Comparison of ENCODE assay signal across 20 cellular contexts in the genomic region with DNA sequence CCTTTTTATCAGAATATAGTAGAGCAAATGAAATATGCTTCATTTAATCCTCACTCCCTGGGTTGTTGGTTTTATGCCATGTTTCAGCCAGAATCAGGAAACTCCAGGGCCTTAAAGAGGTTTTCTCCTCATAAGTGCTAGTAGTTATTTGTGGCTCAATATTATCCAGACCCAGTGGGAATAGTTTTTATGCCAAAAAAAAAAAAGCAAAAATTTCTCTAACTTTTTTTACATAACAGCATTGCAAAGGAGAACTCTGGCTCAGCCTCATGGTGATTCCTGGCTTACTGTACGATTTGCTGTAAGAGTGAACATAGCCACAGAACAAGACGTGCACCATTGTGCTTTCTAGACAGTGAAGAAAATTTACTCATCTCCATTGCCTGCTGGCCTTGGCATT.
"Had no signal": no experiment of that assay in that cellular context is flagged by ENCODE, and none has a peak within 500 bp of the region (broad histone marks: within the 10 kb centered on the region; RNA-seq: fewer than 3 reads in every experiment).

No MANE protein-coding gene starts in this region.

- H3K27ac Mint-ChIP-seq: activated B cell treated with CpG ODN at 0.5 μM for 24 hours; activated CD4-positive, alpha-beta T cell treated with anti-CD3 and anti-CD28 coated beads for 36 hours; activated naive CD4-positive, alpha-beta T cell treated with anti-CD3 and anti-CD28 coated beads, Interleukin-2, amount 50 U/mL, for 72 hours; activated T-cell treated with anti-CD3 and anti-CD28 coated beads, Interleukin-2, amount 50 U/mL, for 24 hours; activated T-helper 17 cell treated with anti-CD3 and anti-CD28 coated beads, Interleukin-2, amount 50 U/mL, for 72 hours; dendritic cell treated with granulocyte-macrophage colony-stimulating factor and Interleukin-4, amounts not matched to agents 40 ng/mL and 50 ng/mL, for 4 days; neural progenitor cell; stimulated activated naive B cell treated with anti-CD40 and anti-IgM and Interleukin-4, amounts not matched to agents 10 μg/mL and 1 μg/mL and 100 μg/mL, for 72 hours; T-helper 1 cell treated with Interleukin-12 subunit alpha and Interleukin-12 subunit beta and Interleukin-4 antibody, amounts not matched to agents 30 μg/mL and 1 μg/mL, for 36 hours had no signal

- H3K4me1 ChIP-seq: foreskin keratinocyte, neural progenitor cell, thyroid gland, upper lobe of right lung had no signal

- ATAC-seq: activated CD4-positive, alpha-beta T cell treated with anti-CD3 and anti-CD28 coated beads for 36 hours; activated naive CD4-positive, alpha-beta T cell treated with anti-CD3 and anti-CD28 coated beads, Interleukin-2, amount 50 U/mL, for 72 hours; activated T-helper 17 cell treated with anti-CD3 and anti-CD28 coated beads, Interleukin-2, amount 50 U/mL, for 72 hours; foreskin keratinocyte; stimulated activated naive B cell treated with anti-CD40 and anti-IgM and Interleukin-4, amounts not matched to agents 10 μg/mL and 1 μg/mL and 100 μg/mL, for 72 hours; upper lobe of right lung had no signal

- H3K27ac ChIP-seq: foreskin keratinocyte, neural progenitor cell, thyroid gland, upper lobe of right lung had no signal

- H3K27me3 ChIP-seq: foreskin keratinocyte, neural progenitor cell, thyroid gland, upper lobe of right lung had no signal

- H3K27me3 Mint-ChIP-seq: activated B cell treated with CpG ODN at 0.5 μM for 24 hours; activated CD4-positive, alpha-beta T cell treated with anti-CD3 and anti-CD28 coated beads for 36 hours; activated T-cell treated with anti-CD3 and anti-CD28 coated beads, Interleukin-2, amount 50 U/mL, for 24 hours; activated T-helper 17 cell treated with anti-CD3 and anti-CD28 coated beads, Interleukin-2, amount 50 U/mL, for 72 hours; dendritic cell treated with granulocyte-macrophage colony-stimulating factor and Interleukin-4, amounts not matched to agents 40 ng/mL and 50 ng/mL, for 4 days; stimulated activated naive B cell treated with anti-CD40 and anti-IgM and Interleukin-4, amounts not matched to agents 10 μg/mL and 1 μg/mL and 100 μg/mL, for 72 hours had no signal

- H3K9me3 Mint-ChIP-seq: activated B cell treated with CpG ODN at 0.5 μM for 24 hours; activated naive CD4-positive, alpha-beta T cell treated with anti-CD3 and anti-CD28 coated beads, Interleukin-2, amount 50 U/mL, for 72 hours; activated T-cell treated with anti-CD3 and anti-CD28 coated beads, Interleukin-2, amount 50 U/mL, for 24 hours; activated T-helper 17 cell treated with anti-CD3 and anti-CD28 coated beads, Interleukin-2, amount 50 U/mL, for 72 hours; dendritic cell treated with granulocyte-macrophage colony-stimulating factor and Interleukin-4, amounts not matched to agents 40 ng/mL and 50 ng/mL, for 4 days; neural progenitor cell; T-helper 1 cell treated with Interleukin-12 subunit alpha and Interleukin-12 subunit beta and Interleukin-4 antibody, amounts not matched to agents 30 μg/mL and 1 μg/mL, for 36 hours had no signal

- H3K4me1 Mint-ChIP-seq: activated B cell treated with CpG ODN at 0.5 μM for 24 hours; activated CD4-positive, alpha-beta T cell treated with anti-CD3 and anti-CD28 coated beads for 36 hours; activated T-helper 17 cell treated with anti-CD3 and anti-CD28 coated beads, Interleukin-2, amount 50 U/mL, for 72 hours; neural progenitor cell had no signal

- H3K36me3 Mint-ChIP-seq: activated naive CD4-positive, alpha-beta T cell treated with anti-CD3 and anti-CD28 coated beads, Interleukin-2, amount 50 U/mL, for 72 hours; neural progenitor cell had no signal

- H3K9me3 ChIP-seq: thyroid gland, upper lobe of right lung had no signal

- H3K4me3 ChIP-seq: neural progenitor cell, thyroid gland, upper lobe of right lung had no signal

- H3K4me3 Mint-ChIP-seq: activated B cell treated with CpG ODN at 0.5 μM for 24 hours; activated CD4-positive, alpha-beta T cell treated with anti-CD3 and anti-CD28 coated beads for 36 hours; activated T-cell treated with anti-CD3 and anti-CD28 coated beads, Interleukin-2, amount 50 U/mL, for 24 hours; activated T-helper 17 cell treated with anti-CD3 and anti-CD28 coated beads, Interleukin-2, amount 50 U/mL, for 72 hours; dendritic cell treated with granulocyte-macrophage colony-stimulating factor and Interleukin-4, amounts not matched to agents 40 ng/mL and 50 ng/mL, for 4 days; neural progenitor cell; stimulated activated naive B cell treated with anti-CD40 and anti-IgM and Interleukin-4, amounts not matched to agents 10 μg/mL and 1 μg/mL and 100 μg/mL, for 72 hours; T-helper 1 cell treated with Interleukin-12 subunit alpha and Interleukin-12 subunit beta and Interleukin-4 antibody, amounts not matched to agents 30 μg/mL and 1 μg/mL, for 36 hours had no signal

- DNase-seq: activated B cell treated with CpG ODN at 0.5 μM for 24 hours; activated CD4-positive, alpha-beta T cell treated with anti-CD3 and anti-CD28 coated beads for 36 hours; activated CD4-positive, alpha-beta T cell treated with anti-CD3 and anti-CD28 coated beads, Interleukin-2, amount 50 U/mL, for 4 hours; activated CD8-positive, alpha-beta memory T cell treated with anti-CD3 and anti-CD28 coated beads for 24 hours; activated CD8-positive, alpha-beta memory T cell treated with anti-CD3 and anti-CD28 coated beads, Interleukin-2, amount 50 U/mL, for 4 hours; activated T-cell treated with anti-CD3 and anti-CD28 coated beads, Interleukin-2, amount 50 U/mL, for 24 hours; effector CD4-positive, alpha-beta T cell; foreskin keratinocyte; posterior cingulate gyrus; stimulated activated CD4-positive, alpha-beta T cell treated with anti-CD3 and anti-CD28 coated beads, Interleukin-2, amount 100 ng/mL, for 48 hours; stimulated activated CD8-positive, alpha-beta memory T cell treated with anti-CD3 and anti-CD28 coated beads, Interleukin-4, amount 100 ng/mL, for 48 hours; stimulated activated naive B cell treated with anti-CD40 and anti-IgM and Interleukin-4, amounts not matched to agents 10 μg/mL and 1 μg/mL and 100 μg/mL, for 72 hours; T1000; thyroid gland; upper lobe of right lung had no signal

- H3K36me3 ChIP-seq: neural progenitor cell, thyroid gland, upper lobe of right lung had no signal
